In the genomic region with DNA sequence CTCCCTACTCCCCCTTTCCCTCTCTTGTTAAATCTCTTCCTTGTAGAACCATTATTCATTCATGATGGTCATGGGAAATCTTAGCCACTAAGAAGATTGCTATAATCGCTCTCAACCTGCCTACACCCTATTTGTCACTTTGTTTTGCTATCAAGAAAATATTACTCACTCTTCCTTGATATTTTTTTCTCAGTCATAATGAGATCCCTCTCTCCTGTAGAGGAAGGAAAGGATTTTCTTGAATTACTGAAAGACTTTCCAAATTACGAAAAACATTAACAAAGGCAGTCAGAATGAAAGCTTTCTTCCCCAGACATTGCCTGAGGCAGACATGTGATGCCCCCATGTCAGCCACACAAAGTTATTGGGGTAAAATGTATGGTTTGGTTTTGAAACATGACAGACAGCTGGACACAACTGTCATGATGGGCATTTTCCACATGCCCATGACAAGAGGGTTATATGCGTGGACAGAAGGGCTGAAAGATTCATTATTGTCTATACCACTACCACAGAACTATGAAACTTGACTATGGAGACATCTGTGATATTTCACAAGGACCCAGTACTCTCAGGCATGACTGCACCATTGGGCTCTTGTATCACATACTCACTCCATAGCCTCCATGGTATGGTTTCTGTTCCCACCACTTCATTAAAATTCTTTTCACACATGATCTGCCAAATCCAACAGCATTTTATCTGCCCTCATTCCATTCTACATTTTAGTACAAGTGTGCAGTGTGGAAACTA, we compare ENCODE assay signal across 31 cellular contexts.
A peak's percentile ranks its signal among the peaks of the same experiment; 100 is the strongest.
DNase-seq lines count a peak whose midpoint lies in the region; ATAC-seq and TF ChIP-seq lines count a peak whose summit lies in the region.
"Had no signal": no experiment of that assay in that cellular context is flagged by ENCODE, and none has a peak within 500 bp of the region (broad histone marks: within the 10 kb centered on the region; RNA-seq: fewer than 3 reads in every experiment).

No MANE protein-coding gene starts in this region.

- H3K27me3 ChIP-seq in esophagus (ENCODE audit: control insufficient read depth in 1 of 2, insufficient read depth in 2 of 2, low read length in 2 of 2) = no peaks in the 10 kb centered on the region
- no peaks in the 10 kb centered on the region for H3K27me3 ChIP-seq in naive thymus-derived CD4-positive, alpha-beta T cell (ENCODE audit: control insufficient read depth in 2 of 2, insufficient read depth in 2 of 2, low read length in 2 of 2)
- H3K27me3 ChIP-seq: gastroesophageal sphincter, hepatocyte, sigmoid colon, thyroid gland had no signal

- 63 to 65% methylated on average over 3 of the region's 3 CpGs for WGBS in esophagus, 2 donors

- intact Hi-C loops in naive thymus-derived CD4-positive, alpha-beta T cell (cut with micrococcal nuclease) = no loop called here

- H3K27ac Mint-ChIP-seq in type B pancreatic cell (peak overlapping the region; percentile 30), mesothelial cell of epicardium (no peak overlapping the region)
- H3K27ac Mint-ChIP-seq in naive thymus-derived CD4-positive, alpha-beta T cell = peak overlapping the region in 1 of 9 donors; percentile 12
- H3K27ac Mint-ChIP-seq: activated naive CD8-positive, alpha-beta T cell; CD4-positive, alpha-beta T cell; effector memory CD8-positive, alpha-beta T cell; GM23338; nephron had no signal

- peaks cover 4% of the 10 kb centered on the region for H3K36me3 Mint-ChIP-seq in type B pancreatic cell
- H3K36me3 Mint-ChIP-seq in mesothelial cell of epicardium = no peaks in the 10 kb centered on the region
- peaks cover 0 to 30% (median 23%) of the 10 kb centered on the region in 5 donors for H3K36me3 Mint-ChIP-seq in naive thymus-derived CD4-positive, alpha-beta T cell

- no peaks in the 10 kb centered on the region for H3K36me3 ChIP-seq in esophagus (ENCODE audit: control insufficient read depth in 2 of 2, insufficient read depth in 2 of 2, low read length in 1 of 2)
- H3K36me3 ChIP-seq in naive thymus-derived CD4-positive, alpha-beta T cell (ENCODE audit: control insufficient read depth in 2 of 3, insufficient read depth in 3 of 3, low read length in 3 of 3) = no peaks in the 10 kb centered on the region
- H3K36me3 ChIP-seq: gastroesophageal sphincter, lower lobe of right lung, sigmoid colon, stomach, thyroid gland had no signal

- H3K4me3 Mint-ChIP-seq in type B pancreatic cell = no peak overlapping the region
- H3K4me3 Mint-ChIP-seq in mesothelial cell of epicardium = no peak overlapping the region
- no peak overlapping the region for H3K4me3 Mint-ChIP-seq in naive thymus-derived CD4-positive, alpha-beta T cell
- H3K4me3 Mint-ChIP-seq: activated naive CD8-positive, alpha-beta T cell; CD4-positive, alpha-beta T cell; effector memory CD8-positive, alpha-beta T cell; GM23338; nephron had no signal

- H3K27ac ChIP-seq in esophagus (ENCODE audit: low read depth in 2 of 2, low read length in 1 of 2) = peak overlapping the region; percentile 24 to 49
- H3K27ac ChIP-seq in naive thymus-derived CD4-positive, alpha-beta T cell (ENCODE audit: low read depth, low read length) = no peak overlapping the region
- H3K27ac ChIP-seq: A549, coronary artery, gastroesophageal sphincter, hepatocyte, lower lobe of right lung, sigmoid colon, stomach, thyroid gland had no signal

- POLR2A ChIA-PET in naive thymus-derived CD4-positive, alpha-beta T cell (lab: Charles Lee) = no interaction called here

- peaks cover 3% of the 10 kb centered on the region for H3K9me3 Mint-ChIP-seq in type B pancreatic cell
- no peaks in the 10 kb centered on the region for H3K9me3 Mint-ChIP-seq in mesothelial cell of epicardium
- peaks cover 0 to 12% (median 0%) of the 10 kb centered on the region in 11 donors for H3K9me3 Mint-ChIP-seq in naive thymus-derived CD4-positive, alpha-beta T cell
- H3K9me3 Mint-ChIP-seq: CD4-positive, alpha-beta T cell; effector memory CD8-positive, alpha-beta T cell; GM23338; nephron had no signal

- DNase-seq in activated CD4-positive, alpha-beta T cell treated with anti-CD3 and anti-CD28 coated beads, Interleukin-2, amount 50 U/mL, for 48 hours = peak; percentile 5 to 25
- no peak for DNase-seq in activated CD4-positive, alpha-beta T cell treated with anti-CD3 and anti-CD28 coated beads, Interleukin-2, amount 50 U/mL, for 1 hour
- DNase-seq in stimulated activated CD4-positive, alpha-beta T cell treated with anti-CD3 and anti-CD28 coated beads, Interleukin-1b, Interleukin-23, amount 100 ng/mL, for 48 hours = peak; percentile 28
- DNase-seq in stimulated activated CD4-positive, alpha-beta T cell treated with anti-CD3 and anti-CD28 coated beads, Interleukin-4, amount 100 ng/mL, for 1 hour = no peak
- DNase-seq in type B pancreatic cell (ENCODE audit: extremely low spot score, unreplicated experiment) (no peak), mesothelial cell of epicardium (ENCODE audit: low spot score in 2 of 2, unreplicated experiment in 2 of 2) (no peak)
- DNase-seq in naive thymus-derived CD4-positive, alpha-beta T cell = no peak
- DNase-seq: AML-193; CD4-positive, alpha-beta T cell; DMS 273 treated with DMSO at 0.1 percent for 48 hours; effector memory CD8-positive, alpha-beta T cell; IMR-90; lower lobe of right lung; MV-4-11; NCI-H1436; NCI-H2081; NCI-H2227 treated with DMSO at 0.1 percent for 48 hours; NCI-H526 treated with DMSO at 0.1 percent for 48 hours; SHP77 treated with DMSO at 0.1 percent for 48 hours; sigmoid colon; stimulated activated CD4-positive, alpha-beta T cell treated with anti-CD3 and anti-CD28 coated beads, Interleukin-12 subunit alpha, Interleukin-12 subunit beta, amount 100 ng/mL, for 4 hours; stomach; thyroid gland had no signal

- peaks cover 14% of the 10 kb centered on the region for H3K4me1 Mint-ChIP-seq in type B pancreatic cell (ENCODE audit: unreplicated experiment)
- peaks cover 20% of the 10 kb centered on the region for H3K4me1 Mint-ChIP-seq in mesothelial cell of epicardium
- H3K4me1 Mint-ChIP-seq in naive thymus-derived CD4-positive, alpha-beta T cell = no peaks in the 10 kb centered on the region

- peaks cover 24% of the 10 kb centered on the region for H3K27me3 Mint-ChIP-seq in type B pancreatic cell
- peaks cover 15% of the 10 kb centered on the region for H3K27me3 Mint-ChIP-seq in mesothelial cell of epicardium (ENCODE audit: low read depth)
- H3K27me3 Mint-ChIP-seq in naive thymus-derived CD4-positive, alpha-beta T cell = peaks cover 0 to 5% (median 0%) of the 10 kb centered on the region in 5 donors
- H3K27me3 Mint-ChIP-seq: activated naive CD8-positive, alpha-beta T cell; CD4-positive, alpha-beta T cell had no signal

- no peaks in the 10 kb centered on the region for H3K9me3 ChIP-seq in esophagus (ENCODE audit: control insufficient read depth in 2 of 2, insufficient read depth in 1 of 2, low read depth in 1 of 2, low read length in 1 of 2)
- no peaks in the 10 kb centered on the region for H3K9me3 ChIP-seq in naive thymus-derived CD4-positive, alpha-beta T cell (ENCODE audit: control insufficient read depth in 2 of 3, low read length in 3 of 3)
- H3K9me3 ChIP-seq: A549, gastroesophageal sphincter, lower lobe of right lung, sigmoid colon, stomach, thyroid gland had no signal

- no peak for ATAC-seq in naive thymus-derived CD4-positive, alpha-beta T cell
- ATAC-seq: effector memory CD8-positive, alpha-beta T cell; gastroesophageal sphincter had no signal

- H3K4me1 ChIP-seq in esophagus (ENCODE audit: control insufficient read depth in 2 of 2, insufficient read depth in 2 of 2, low read length in 1 of 2) = peaks cover 2 to 4% of the 10 kb centered on the region in 2 donors
- H3K4me1 ChIP-seq in naive thymus-derived CD4-positive, alpha-beta T cell (ENCODE audit: control insufficient read depth in 2 of 2, insufficient read depth in 2 of 2, low read length in 2 of 2) = no peaks in the 10 kb centered on the region
- H3K4me1 ChIP-seq: A549, lower lobe of right lung, sigmoid colon, stomach had no signal

- H3K4me3 ChIP-seq in esophagus (ENCODE audit: low read depth in 1 of 2, low read length in 2 of 2) = no peak overlapping the region
- H3K4me3 ChIP-seq in naive thymus-derived CD4-positive, alpha-beta T cell (ENCODE audit: low read length) = no peak overlapping the region
- H3K4me3 ChIP-seq: A549, coronary artery, gastroesophageal sphincter, GM23338, hepatocyte, lower lobe of right lung, sigmoid colon, stomach, thyroid gland had no signal

- TF ChIP-seq CTCF in type B pancreatic cell (conservative IDR thresholded peaks at IDR 0.05) (no peak), mesothelial cell of epicardium (IDR thresholded peaks at IDR 0.05; ENCODE audit: unreplicated experiment) (no peak)

- CTCF ChIA-PET in naive thymus-derived CD4-positive, alpha-beta T cell (lab: Charles Lee) = no interaction called here

Comparison
In these comparisons a context has a peak if more than half of its experiments do, and no peak if none do; other contexts are left out.
1. DNase-seq: peak in activated CD4-positive, alpha-beta T cell treated with anti-CD3 and anti-CD28 coated beads, Interleukin-2, amount 50 U/mL, for 48 hours (2 of 2) and stimulated activated CD4-positive, alpha-beta T cell treated with anti-CD3 and anti-CD28 coated beads, Interleukin-1b, Interleukin-23, amount 100 ng/mL, for 48 hours (single experiment); none in activated CD4-positive, alpha-beta T cell treated with anti-CD3 and anti-CD28 coated beads, Interleukin-2, amount 50 U/mL, for 1 hour (single experiment), stimulated activated CD4-positive, alpha-beta T cell treated with anti-CD3 and anti-CD28 coated beads, Interleukin-4, amount 100 ng/mL, for 1 hour (single experiment), type B pancreatic cell (single experiment), mesothelial cell of epicardium (0 of 2) and naive thymus-derived CD4-positive, alpha-beta T cell (0 of 9).